ENCODE assay signal across 8 cellular contexts in genomic region chr19:13588953-13589833, GRCh38.
DNase-seq lines count a peak whose midpoint lies in the region; ATAC-seq, FAIRE-seq and TF ChIP-seq lines count a peak whose summit lies in the region.

No MANE protein-coding gene starts in this region.

- H3K9me3 ChIP-seq in lower lobe of right lung: no peaks in the 10 kb centered on the region

- TF ChIP-seq CTCF in GM12875 (IDR thresholded peaks at IDR 0.05; ENCODE audit: borderline replicate concordance, insufficient read depth, low read depth, low read length) (peak; percentile 97), lower lobe of right lung (IDR thresholded peaks at IDR 0.05) (peak; percentile 100)

- intact Hi-C loops in lower lobe of right lung (cut with DNase I): no loop called here

- peak; percentile 83 for FAIRE-seq in A204.1 (lab: Jason Lieb, UNC)

- no peaks in the 10 kb centered on the region for H3K4me1 ChIP-seq in lower lobe of right lung

- ATAC-seq in lower lobe of right lung: peak; percentile 86 to 92
- no peak for ATAC-seq in GM19452 (IDR thresholded peaks at IDR 0.05; ENCODE audit: unreplicated experiment)

- H3K36me3 ChIP-seq in lower lobe of right lung: no peaks in the 10 kb centered on the region

- DNase-seq in NCI-H226 (peak; percentile 47), dermis microvascular lymphatic vessel endothelial cell (ENCODE audit: low read depth in 2 of 2) (peak; percentile 4 to 58), lower lobe of right lung (peak; percentile 80)
- peak; percentile 76 to 77 for DNase-seq in activated CD4-positive, alpha-beta T cell treated with anti-CD3 and anti-CD28 coated beads, Interleukin-2, amount 50 U/mL, for 4 hours
- DNase-seq in stimulated activated CD8-positive, alpha-beta memory T cell treated with anti-CD3 and anti-CD28 coated beads, Interleukin-12 subunit alpha, Interleukin-12 subunit beta, amount 100 ng/mL, for 24 hours (ENCODE audit: extremely low read depth): peak; percentile 53

- peaks cover 13% of the 10 kb centered on the region for H3K27me3 ChIP-seq in lower lobe of right lung (ENCODE audit: low read depth)

- H3K27ac ChIP-seq in lower lobe of right lung: no peak overlapping the region

- H3K4me3 ChIP-seq in GM12875 (ENCODE audit: low read depth, low read length) (no peak overlapping the region), lower lobe of right lung (no peak overlapping the region)
